ENCODE assay signal across 29 cellular contexts in genomic region chr4:4779486-4779885, GRCh38.
DNase-seq lines count a peak whose midpoint lies in the region; ATAC-seq, FAIRE-seq and TF ChIP-seq lines count a peak whose summit lies in the region.
"Had no signal": no experiment of that assay in that cellular context is flagged by ENCODE, and none has a peak within 500 bp of the region (broad histone marks: within the 10 kb centered on the region; RNA-seq: fewer than 3 reads in every experiment).

No MANE protein-coding gene starts in this region.

- no peaks in the 10 kb centered on the region for H3K36me3 ChIP-seq in OCI-LY3 (replicated peaks; ENCODE audit: low read depth, low read length)
- H3K36me3 ChIP-seq in K562 (ENCODE audit: control insufficient read depth, insufficient read depth, low read length), result no peaks in the 10 kb centered on the region
- H3K36me3 ChIP-seq in OCI-LY7 (ENCODE audit: insufficient read depth, low read length), result no peaks in the 10 kb centered on the region
- H3K36me3 ChIP-seq: BE2C, BLaER1 had no signal

- no peak overlapping the region for H3K4me3 Mint-ChIP-seq in glutamatergic neuron (ENCODE audit: unreplicated experiment)
- H3K4me3 Mint-ChIP-seq in activated T-cell treated with anti-CD3 and anti-CD28 coated beads, Interleukin-2, amount 50 U/mL, for 24 hours, result no peak overlapping the region
- H3K4me3 Mint-ChIP-seq: CD14-positive monocyte; CD4-positive, alpha-beta memory T cell; CD4-positive, CD25-positive, alpha-beta regulatory T cell; CD8-positive, alpha-beta memory T cell had no signal

- CTCF ChIA-PET in K562 (lab: Yijun Ruan, JAX; ENCODE audit: low intra/inter-chr PET ratio), result no interaction called here
- CTCF ChIA-PET in OCI-LY7 (lab: Charles Lee; ENCODE audit: unreplicated experiment), result no interaction called here

- H3K4me2 ChIP-seq in OCI-LY3 (ENCODE audit: low read length) (peak overlapping the region; percentile 26), K562 (ENCODE audit: insufficient read depth, low read length) (no peak overlapping the region), OCI-LY7 (ENCODE audit: low read length) (no peak overlapping the region)
- H3K4me2 ChIP-seq: BLaER1 had no signal

- H3K79me2 ChIP-seq in OCI-LY3 (ENCODE audit: low read length) (no peaks in the 10 kb centered on the region), K562 (ENCODE audit: control insufficient read depth, insufficient read depth, low read length) (no peaks in the 10 kb centered on the region), OCI-LY7 (ENCODE audit: insufficient read depth, low read depth, low read length) (no peaks in the 10 kb centered on the region)

- H3K27me3 Mint-ChIP-seq in glutamatergic neuron (ENCODE audit: unreplicated experiment), result peaks cover 5% of the 10 kb centered on the region
- H3K27me3 Mint-ChIP-seq in activated T-cell treated with anti-CD3 and anti-CD28 coated beads, Interleukin-2, amount 50 U/mL, for 24 hours, result peaks cover 4% of the 10 kb centered on the region
- H3K27me3 Mint-ChIP-seq: CD4-positive, CD25-positive, alpha-beta regulatory T cell had no signal

- peaks cover 19% of the 10 kb centered on the region for H3K4me1 ChIP-seq in OCI-LY3 (ENCODE audit: low read length)
- H3K4me1 ChIP-seq in K562 (replicated peaks in 1 of 2; ENCODE audit: control insufficient read depth in 2 of 2, insufficient read depth in 2 of 2, low read length in 2 of 2), result no peaks in the 10 kb centered on the region; a peak in 1 of 5 replicates
- no peaks in the 10 kb centered on the region for H3K4me1 ChIP-seq in OCI-LY7 (ENCODE audit: insufficient read depth, low read length, poor library complexity, severe bottlenecking)

- FAIRE-seq in K562 (lab: Jason Lieb, UNC), result no peak
- FAIRE-seq: A204.1, GM12878, GM12892, GM18507 had no signal

- H3K9me3 ChIP-seq in OCI-LY3 (ENCODE audit: insufficient read depth, low read length) (no peaks in the 10 kb centered on the region; the same call in 1 of the 2 replicates), K562 (replicated peaks; ENCODE audit: control insufficient read depth, insufficient read depth, low read depth, low read length) (no peaks in the 10 kb centered on the region), OCI-LY7 (ENCODE audit: low read length) (no peaks in the 10 kb centered on the region)
- H3K9me3 ChIP-seq: BE2C had no signal

- H3K27ac ChIP-seq in OCI-LY3 (ENCODE audit: low read length), result no peak overlapping the region
- no peak overlapping the region for H3K27ac ChIP-seq in K562 (ENCODE audit: extremely low read depth, low read depth, low read length)
- no peak overlapping the region for H3K27ac ChIP-seq in OCI-LY7 (ENCODE audit: low read depth, low read length, poor library complexity, severe bottlenecking)
- H3K27ac ChIP-seq: BLaER1 had no signal

- peak; percentile 35; the same call in 1 of the 2 replicates for TF ChIP-seq EP300 in K562 (IDR thresholded peaks at IDR 0.05; ENCODE audit: low read length)

- peaks cover 10% of the 10 kb centered on the region for H3K4me1 Mint-ChIP-seq in glutamatergic neuron (ENCODE audit: low read depth, unreplicated experiment)
- H3K4me1 Mint-ChIP-seq in activated T-cell treated with anti-CD3 and anti-CD28 coated beads, Interleukin-2, amount 50 U/mL, for 24 hours (ENCODE audit: low read depth), result no peaks in the 10 kb centered on the region
- H3K4me1 Mint-ChIP-seq: CD14-positive monocyte; CD4-positive, alpha-beta memory T cell; CD8-positive, alpha-beta memory T cell had no signal

- H3K9me1 ChIP-seq in K562 (ENCODE audit: control insufficient read depth, insufficient read depth, low read length), result no peaks in the 10 kb centered on the region

- in situ Hi-C loops in K562 (cut with MboI), result no loop called here

- peak overlapping the region; percentile 8 for H3K27ac Mint-ChIP-seq in glutamatergic neuron (ENCODE audit: unreplicated experiment)
- H3K27ac Mint-ChIP-seq in activated T-cell treated with anti-CD3 and anti-CD28 coated beads, Interleukin-2, amount 50 U/mL, for 24 hours, result no peak overlapping the region
- H3K27ac Mint-ChIP-seq: CD4-positive, alpha-beta memory T cell; CD8-positive, alpha-beta memory T cell had no signal

- no peaks in the 10 kb centered on the region for H3K36me3 Mint-ChIP-seq in glutamatergic neuron (ENCODE audit: unreplicated experiment)
- H3K36me3 Mint-ChIP-seq in activated T-cell treated with anti-CD3 and anti-CD28 coated beads, Interleukin-2, amount 50 U/mL, for 24 hours (ENCODE audit: low read depth), result no peaks in the 10 kb centered on the region
- H3K36me3 Mint-ChIP-seq: CD14-positive monocyte; CD4-positive, alpha-beta memory T cell had no signal

- H3K9ac ChIP-seq in OCI-LY3 (ENCODE audit: low read length) (no peak overlapping the region), K562 (ENCODE audit: insufficient read depth in 1 of 2, low read depth in 2 of 2, low read length in 2 of 2) (no peak overlapping the region)
- H3K9ac ChIP-seq: BLaER1 had no signal

- POLR2A ChIA-PET in K562 (lab: Yijun Ruan, JAX), result no interaction called here
- POLR2A ChIA-PET in OCI-LY7 (lab: Charles Lee), result no interaction called here

- TF ChIP-seq RAD21 in K562 (CRISPR knock-in tag; conservative IDR thresholded peaks at IDR 0.05 in 1 of 2, IDR thresholded peaks at IDR 0.05 in 1 of 2), result no peak

- H4K20me1 ChIP-seq in OCI-LY3 (ENCODE audit: insufficient read depth, low read length) (peaks cover 28% of the 10 kb centered on the region), K562 (replicated peaks; ENCODE audit: control insufficient read depth, insufficient read depth, low read length) (no peaks in the 10 kb centered on the region; the same call in 1 of the 2 replicates), OCI-LY7 (ENCODE audit: insufficient read depth, low read length) (no peaks in the 10 kb centered on the region)
- H4K20me1 ChIP-seq: BLaER1 had no signal

- TF ChIP-seq POLR2A in K562 (conservative IDR thresholded peaks at IDR 0.05), result no peak

- H3K9me2 ChIP-seq in OCI-LY7 (ENCODE audit: insufficient read depth, low read length), result no peaks in the 10 kb centered on the region

- 8% methylated on average over 8 of the region's 8 CpGs for WGBS in K562 (ENCODE audit: insufficient coverage, low coverage, missing lambda C conversion rate)

- peak; percentile 62 for ATAC-seq in K562
- ATAC-seq: GM12878 had no signal

- BruUV-seq in K562 (replicated peaks; lab: Mats Ljungman, UMichigan), result no TSS peak
- BruUV-seq in OCI-LY7 (replicated peaks; lab: Mats Ljungman, UMichigan), result no TSS peak

- H3K4me3 ChIP-seq in OCI-LY3 (ENCODE audit: low read length), result no peak overlapping the region
- H3K4me3 ChIP-seq in K562, result no peak overlapping the region
- H3K4me3 ChIP-seq in OCI-LY7 (ENCODE audit: low read depth, low read length, poor library complexity, severe bottlenecking), result no peak overlapping the region
- no peak overlapping the region for H3K4me3 ChIP-seq in foreskin fibroblast (ENCODE audit: low read depth in 1 of 2, low read length in 2 of 2)
- H3K4me3 ChIP-seq: BLaER1, GM12878 had no signal

- H3K9me3 Mint-ChIP-seq in glutamatergic neuron (ENCODE audit: unreplicated experiment), result peaks cover 1% of the 10 kb centered on the region
- peaks cover 6% of the 10 kb centered on the region for H3K9me3 Mint-ChIP-seq in activated T-cell treated with anti-CD3 and anti-CD28 coated beads, Interleukin-2, amount 50 U/mL, for 24 hours

- no peak for TF ChIP-seq CTCF in OCI-LY3 (IDR thresholded peaks at IDR 0.05; ENCODE audit: low read depth, low read length)
- TF ChIP-seq CTCF in K562 (IDR thresholded peaks at IDR 0.05 in 2 of 3, conservative IDR thresholded peaks at IDR 0.05 in 1 of 3; ENCODE audit: insufficient read depth in 2 of 3, low read depth in 1 of 3, low read length in 3 of 3), result no peak
- no peak for TF ChIP-seq CTCF in glutamatergic neuron (IDR thresholded peaks at IDR 0.05; ENCODE audit: partially characterized antibody, unreplicated experiment)
- no peak for TF ChIP-seq CTCF in OCI-LY7 (conservative IDR thresholded peaks at IDR 0.05; ENCODE audit: low read length)
- TF ChIP-seq CTCF in foreskin fibroblast (IDR thresholded peaks at IDR 0.05; ENCODE audit: low read depth, low read length), result no peak

- H3K27me3 ChIP-seq in OCI-LY3 (ENCODE audit: low read depth, low read length), result peaks cover 78% of the 10 kb centered on the region
- peaks cover 6 to 48% of the 10 kb centered on the region in 2 experiments; a peak in 4 of 5 replicates for H3K27me3 ChIP-seq in K562 (ENCODE audit: control insufficient read depth in 2 of 2, insufficient read depth in 2 of 2, low read length in 2 of 2)
- H3K27me3 ChIP-seq: BE2C, BLaER1 had no signal

- intact Hi-C loops in K562 (cut with micrococcal nuclease) (no loop called here), OCI-LY7 (cut with micrococcal nuclease; ENCODE audit: unreplicated experiment) (no loop called here)

- peak; percentile 9 to 52 for DNase-seq in NCI-H526 (lab: John Stamatoyannopoulos, UW)
- no peak for DNase-seq in NCI-H526 treated with DMSO at 0.1 percent for 48 hours (lab: John Stamatoyannopoulos, UW)
- DNase-seq in K562 (ENCODE audit: extremely low read depth in 1 of 4, low spot score in 3 of 4), result no peak
- no peak for DNase-seq in glutamatergic neuron
- DNase-seq in OCI-LY7 (ENCODE audit: low spot score), result no peak
- no peak for DNase-seq in activated T-cell treated with anti-CD3 and anti-CD28 coated beads, Interleukin-2, amount 50 U/mL, for 24 hours
- DNase-seq in foreskin fibroblast, result no peak
- DNase-seq: 8988T; ACHN; BE2C; C1 segment of cervical spinal cord; CD4-positive, alpha-beta memory T cell; CD4-positive, CD25-positive, alpha-beta regulatory T cell; CD8-positive, alpha-beta memory T cell; COR-L47; DMS 273 treated with DMSO at 0.1 percent for 48 hours; DMS153; DMS53; DMS79; DND-41; EL; GDM1 had no signal

- H2AFZ ChIP-seq in OCI-LY3 (ENCODE audit: low read depth, low read length) (no peak overlapping the region), K562 (ENCODE audit: low read depth, low read length) (no peak overlapping the region), OCI-LY7 (ENCODE audit: low read length) (no peak overlapping the region)

TF ChIP-seq in K562, 482 proteins besides CTCF, POLR2A, EP300 and RAD21 (continues in another document):
- no peak for TF ChIP-seq ZNF644 (tag; IDR thresholded peaks at IDR 0.05; ENCODE audit: low read depth)
- no peak for TF ChIP-seq STAG1 (CRISPR knock-in tag; IDR thresholded peaks at IDR 0.05; ENCODE audit: borderline replicate concordance)
- TF ChIP-seq CXXC5 (CRISPR knock-in tag; IDR thresholded peaks at IDR 0.05), result 0 out of 2 replicates have a peak, but pooled peaks have one; percentile 25
- TF ChIP-seq ZNF589 (CRISPR knock-in tag; IDR thresholded peaks at IDR 0.05; ENCODE audit: low read depth), result 0 out of 2 replicates have a peak, but pooled peaks have one; percentile 23
- TF ChIP-seq TRIM24 (IDR thresholded peaks at IDR 0.05), result peak in 1 of 2 experiments; percentile 35; a peak in 1 of 4 replicates
- peak; percentile 59; the same call in 1 of the 2 replicates for TF ChIP-seq CTBP1 (IDR thresholded peaks at IDR 0.05; ENCODE audit: borderline replicate concordance)
- no peak for TF ChIP-seq CEBPG (CRISPR knock-in tag; IDR thresholded peaks at IDR 0.05)
- TF ChIP-seq CEBPG (tag; conservative IDR thresholded peaks at IDR 0.05 in 1 of 2, IDR thresholded peaks at IDR 0.05 in 1 of 2), result peak in 1 of 2 experiments; percentile 93; a peak in 3 of 4 replicates
- TF ChIP-seq ETV1 (tag; conservative IDR thresholded peaks at IDR 0.05; ENCODE audit: low read depth), result peak; percentile 45

Comparison
In these comparisons a context has a peak if more than half of its experiments do, and no peak if none do; other contexts are left out.
1. DNase-seq: peak in NCI-H526 (2 of 2); none in NCI-H526 treated with DMSO at 0.1 percent for 48 hours (single experiment), K562 (0 of 4), glutamatergic neuron (single experiment), OCI-LY7 (single experiment), activated T-cell treated with anti-CD3 and anti-CD28 coated beads, Interleukin-2, amount 50 U/mL, for 24 hours (single experiment) and foreskin fibroblast (0 of 2).